In genomic region chr16:54180421-54181359, GRCh38 we compare ENCODE assay signal across 1 cellular context.
TF ChIP-seq lines count a peak whose summit lies in the region.

No MANE protein-coding gene starts in this region.

TF ChIP-seq in HepG2, 621 proteins besides CTCF, POLR2A, EP300 and RAD21 (continued from another document and continues in another):
- TF ChIP-seq CEBPZ (IDR thresholded peaks at IDR 0.05; ENCODE audit: low read length) (no peak), ZNF724P (CRISPR knock-in tag; IDR thresholded peaks at IDR 0.05; ENCODE audit: borderline replicate concordance) (no peak), ZNF432 (CRISPR knock-in tag; IDR thresholded peaks at IDR 0.05; ENCODE audit: borderline replicate concordance) (no peak), RAD51 (IDR thresholded peaks at IDR 0.05; ENCODE audit: borderline replicate concordance) (no peak), POLR2AphosphoS2 (IDR thresholded peaks at IDR 0.05; ENCODE audit: low read depth, low read length) (no peak), PAF1 (CRISPR knock-in tag; IDR thresholded peaks at IDR 0.05) (no peak), ATRX (CRISPR knock-in tag; IDR thresholded peaks at IDR 0.05; ENCODE audit: borderline replicate concordance) (no peak), ATF5 (CRISPR knock-in tag; IDR thresholded peaks at IDR 0.05; ENCODE audit: low read depth) (no peak), RFXANK (CRISPR knock-in tag; IDR thresholded peaks at IDR 0.05) (0 out of 2 replicates have a peak, but pooled peaks have one; percentile 23), EED (CRISPR knock-in tag; IDR thresholded peaks at IDR 0.05) (no peak), ZNF577 (CRISPR knock-in tag; IDR thresholded peaks at IDR 0.05; ENCODE audit: borderline replicate concordance, low read depth) (no peak), POGK (CRISPR knock-in tag; conservative IDR thresholded peaks at IDR 0.05) (no peak), ZMAT3 (CRISPR knock-in tag; conservative IDR thresholded peaks at IDR 0.05) (no peak), THRA (CRISPR knock-in tag; IDR thresholded peaks at IDR 0.05; ENCODE audit: borderline replicate concordance) (peak; percentile 86; the same call in 1 of the 2 replicates), MIXL1 (CRISPR knock-in tag; IDR thresholded peaks at IDR 0.05) (peak; percentile 61), SP5 (CRISPR knock-in tag; IDR thresholded peaks at IDR 0.05; ENCODE audit: borderline replicate concordance, low read depth) (no peak), ZNF251 (CRISPR knock-in tag; IDR thresholded peaks at IDR 0.05) (no peak), FOXP4 (CRISPR knock-in tag; IDR thresholded peaks at IDR 0.05) (peak; percentile 79), KLF12 (CRISPR knock-in tag; IDR thresholded peaks at IDR 0.05; ENCODE audit: borderline replicate concordance) (peak; percentile 63; the same call in 1 of the 2 replicates), RCOR2 (CRISPR knock-in tag; IDR thresholded peaks at IDR 0.05) (peak; percentile 32; the same call in 1 of the 2 replicates), CCAR2 (optimal IDR thresholded peaks at IDR 0.05; ENCODE audit: low read depth, low read length) (no peak), ATF1 (CRISPR knock-in tag; IDR thresholded peaks at IDR 0.05) (peak; percentile 56; the same call in 1 of the 2 replicates), XBP1 (CRISPR knock-in tag; IDR thresholded peaks at IDR 0.05) (no peak), ZNF33A (CRISPR knock-in tag; IDR thresholded peaks at IDR 0.05; ENCODE audit: borderline replicate concordance) (no peak), ZNF598 (CRISPR knock-in tag; IDR thresholded peaks at IDR 0.05; ENCODE audit: borderline replicate concordance) (no peak), GATAD2A (CRISPR knock-in tag; IDR thresholded peaks at IDR 0.05) (peak; percentile 91), NFATC3 (CRISPR knock-in tag; IDR thresholded peaks at IDR 0.05) (no peak), ZNF556 (CRISPR knock-in tag; IDR thresholded peaks at IDR 0.05; ENCODE audit: borderline replicate concordance) (no peak), PRDM4 (CRISPR knock-in tag; IDR thresholded peaks at IDR 0.05; ENCODE audit: borderline replicate concordance) (no peak), ZFP90 (CRISPR knock-in tag; IDR thresholded peaks at IDR 0.05; ENCODE audit: borderline replicate concordance) (no peak; the same call in 1 of the 2 replicates), ZNF75D (CRISPR knock-in tag; IDR thresholded peaks at IDR 0.05; ENCODE audit: borderline replicate concordance) (no peak), ZNF276 (CRISPR knock-in tag; IDR thresholded peaks at IDR 0.05; ENCODE audit: low read depth) (no peak), ARID4A (CRISPR knock-in tag; IDR thresholded peaks at IDR 0.05; ENCODE audit: borderline replicate concordance) (no peak), PHF8 (CRISPR knock-in tag; IDR thresholded peaks at IDR 0.05) (no peak; the same call in 1 of the 2 replicates), CENPBD1 (CRISPR knock-in tag; IDR thresholded peaks at IDR 0.05; ENCODE audit: borderline replicate concordance, low read depth) (no peak), NKX3-1 (CRISPR knock-in tag; IDR thresholded peaks at IDR 0.05) (no peak), HDAC1 (CRISPR knock-in tag; IDR thresholded peaks at IDR 0.05) (peak; percentile 36; the same call in 1 of the 2 replicates), HDAC2 (CRISPR knock-in tag; IDR thresholded peaks at IDR 0.05) (peak; percentile 40; the same call in 1 of the 2 replicates), FLYWCH1 (CRISPR knock-in tag; IDR thresholded peaks at IDR 0.05) (no peak)
